Comparison of ENCODE assay signal across 8 cellular contexts in the genomic region with DNA sequence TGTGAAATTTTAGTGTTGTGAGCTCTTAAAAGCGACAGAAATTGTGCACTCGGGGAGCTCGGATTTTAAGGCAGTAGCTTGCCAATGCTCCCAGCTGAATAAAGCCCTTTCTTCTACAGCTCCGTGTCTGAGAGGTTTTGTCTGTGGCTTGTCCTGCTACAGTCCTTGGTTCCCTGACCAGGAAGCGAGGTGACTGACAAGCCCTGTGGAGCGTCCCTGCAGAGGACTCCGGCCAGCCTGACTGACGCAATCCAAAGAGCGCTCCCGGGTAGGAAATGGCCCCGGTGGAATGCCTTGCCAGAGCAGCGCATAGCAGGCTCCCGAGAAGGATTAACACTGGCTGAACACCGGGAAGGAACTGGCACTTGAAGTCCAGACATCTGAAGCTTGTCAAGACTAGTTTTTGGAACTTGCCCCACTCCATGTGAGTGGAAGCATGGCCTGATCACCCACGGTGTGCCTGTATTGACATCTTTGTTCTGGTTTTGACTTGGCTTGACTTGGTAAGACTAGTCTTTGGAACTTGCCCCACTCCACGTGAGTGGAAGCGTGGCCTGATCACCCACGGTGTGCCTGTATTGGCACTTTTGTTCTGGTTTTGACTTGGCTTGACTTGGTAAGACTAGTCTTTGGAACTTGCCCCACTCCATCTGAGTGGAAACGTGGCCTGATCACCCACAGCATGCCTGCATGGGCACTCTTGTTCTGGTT. TPM values are rescaled to one million over a fixed set of nuclear protein-coding genes. Genes with fewer than 3 reads are reported as not detected.
DNase-seq lines count a peak whose midpoint lies in the region; FAIRE-seq and TF ChIP-seq lines count a peak whose summit lies in the region.
"Not testable (repeated sequence)": the region's sequence is repeated elsewhere in the genome, so short reads cannot be mapped to it uniquely, and the experiment has no call there.

No MANE protein-coding gene starts in this region.

- H2BK120ac ChIP-seq in H9 (ENCODE audit: low read depth, low read length, poor library complexity, severe bottlenecking); neuronal stem cell (ENCODE audit: low read depth, low read length): not testable (repeated sequence)

- H3K18ac ChIP-seq in H9 (ENCODE audit: insufficient read length, low read depth, low read length); neuronal stem cell (ENCODE audit: low read length): not testable (repeated sequence)

- H3F3A ChIP-seq in SU-DHL-6 (ENCODE audit: insufficient read depth): not testable (repeated sequence)

- not testable (repeated sequence) for H2BK12ac ChIP-seq in H9 (ENCODE audit: insufficient read length, low read depth, low read length); neuronal stem cell (ENCODE audit: low read length)

- not testable (repeated sequence) for H2BK20ac ChIP-seq in H9 (ENCODE audit: low read depth, low read length, poor library complexity, severe bottlenecking)

- not testable (repeated sequence) for H2BK5ac ChIP-seq in H9 (ENCODE audit: insufficient read length, low read length); neuronal stem cell (ENCODE audit: low read length)

- not testable (repeated sequence) for FAIRE-seq in kidney (lab: Jason Lieb, UNC)

- not testable (repeated sequence) for H3K27me3 ChIP-seq in H9 (ENCODE audit: insufficient read depth, low read length); SU-DHL-6 (ENCODE audit: low read length); neuronal stem cell (ENCODE audit: control insufficient read depth in 3 of 3, insufficient read depth in 3 of 3, low read depth in 1 of 3, low read length in 3 of 3); subcutaneous abdominal adipose tissue (ENCODE audit: control insufficient read depth in 5 of 5, insufficient read depth in 4 of 5, low read length in 5 of 5)

- H3K4me3 Mint-ChIP-seq in H9: peak overlapping the region; percentile 72 to 84

- not testable (repeated sequence) for H3K4ac ChIP-seq in H9 (ENCODE audit: low read depth, low read length); neuronal stem cell (ENCODE audit: low read length)

- peak overlapping the region; percentile 93 to 97 (median 95) for H3K27ac Mint-ChIP-seq in H9

- H3K9me3 ChIP-seq in H9 (ENCODE audit: control insufficient read depth, low read depth, low read length); SU-DHL-6 (ENCODE audit: insufficient read depth, low read length); kidney (ENCODE audit: control insufficient read depth in 1 of 2, low read length in 2 of 2); neuronal stem cell (replicated peaks in 1 of 2; ENCODE audit: control insufficient read depth in 2 of 2, insufficient read depth in 1 of 2, low read depth in 1 of 2, low read length in 2 of 2); subcutaneous abdominal adipose tissue (ENCODE audit: control insufficient read depth in 5 of 5, low read length in 5 of 5): not testable (repeated sequence)

- H4K8ac ChIP-seq in H9 (replicated peaks; ENCODE audit: insufficient read length, low read depth, low read length); neuronal stem cell (ENCODE audit: low read depth, low read length): not testable (repeated sequence)

- H3K4me1 Mint-ChIP-seq in H9: peaks cover 32 to 35% of the 10 kb centered on the region in 2 experiments

- H3K79me2 ChIP-seq in H9 (ENCODE audit: insufficient read depth, low read length): not testable (repeated sequence)
- H3K79me2 ChIP-seq in SU-DHL-6 (ENCODE audit: insufficient read depth, low read length): peaks cover 22% of the 10 kb centered on the region

- no CpG with 5 or more reads among the region's 19 CpGs for WGBS in H9 (ENCODE audit: extremely low coverage, insufficient read length, low lambda C conversion rate)
- no CpG with 5 or more reads among the region's 19 CpGs for WGBS in neuronal stem cell (ENCODE audit: extremely low coverage in 2 of 2, insufficient read length in 2 of 2, insufficient replicate concordance in 1 of 2), 2 donors

- not testable (repeated sequence) for H3K23ac ChIP-seq in H9 (ENCODE audit: insufficient read length, low read depth, low read length); neuronal stem cell (ENCODE audit: low read depth, low read length, poor library complexity)

- H3K4me3 ChIP-seq in SU-DHL-6 (ENCODE audit: insufficient read depth, low read length, poor library complexity, severe bottlenecking): not testable (repeated sequence)
- peak overlapping the region; percentile 57 for H3K4me3 ChIP-seq in epithelial cell of proximal tubule (ENCODE audit: low read depth, low read length)
- peak overlapping the region; percentile 42 to 58 for H3K4me3 ChIP-seq in kidney (ENCODE audit: low read length in 2 of 2)
- H3K4me3 ChIP-seq in neuronal stem cell (ENCODE audit: low read length in 2 of 2): peak overlapping the region in 1 of 2 donors; percentile 12
- H3K4me3 ChIP-seq in subcutaneous abdominal adipose tissue (ENCODE audit: low read depth in 1 of 5, low read length in 5 of 5): peak overlapping the region in 3 of 5 donors; percentile 37 to 51 (median 48)

- H3K9me3 Mint-ChIP-seq in H9: not testable (repeated sequence)

- H3K4me1 ChIP-seq in H9 (ENCODE audit: insufficient read depth, low read length); neuronal stem cell (ENCODE audit: control insufficient read depth in 2 of 2, insufficient read depth in 1 of 2, low read depth in 1 of 2, low read length in 2 of 2): not testable (repeated sequence)
- H3K4me1 ChIP-seq in kidney (ENCODE audit: control insufficient read depth in 1 of 2, insufficient read depth in 1 of 2, low read depth in 1 of 2, low read length in 2 of 2) (peaks cover 32 to 37% of the 10 kb centered on the region in 2 donors), subcutaneous abdominal adipose tissue (ENCODE audit: control insufficient read depth in 5 of 5, insufficient read depth in 5 of 5, low read length in 5 of 5) (peaks cover 13 to 42% (median 37%) of the 10 kb centered on the region in 5 donors)

- peak overlapping the region; percentile 69 for H2AFZ ChIP-seq in H9 (ENCODE audit: low read length)
- H2AFZ ChIP-seq in SU-DHL-6 (ENCODE audit: low read depth, low read length, severe bottlenecking): peak overlapping the region; percentile 43
- H2AFZ ChIP-seq in neuronal stem cell (ENCODE audit: low read length): peak overlapping the region; percentile 87

- not testable (repeated sequence) for H3T11ph ChIP-seq in H9 (ENCODE audit: low read length)

- H3K23me2 ChIP-seq in H9 (ENCODE audit: insufficient read length, low read depth, low read length, poor library complexity, severe bottlenecking): not testable (repeated sequence)

- H3K56ac ChIP-seq in H9 (ENCODE audit: insufficient read length, low read depth, low read length): not testable (repeated sequence)

- H2AK5ac ChIP-seq in H9 (ENCODE audit: insufficient read length, low read length); neuronal stem cell (ENCODE audit: low read depth, low read length): not testable (repeated sequence)

- H3K27ac ChIP-seq in H9 (ENCODE audit: insufficient read length, low read depth, low read length); neuronal stem cell (replicated peaks; ENCODE audit: low read length): not testable (repeated sequence)
- H3K27ac ChIP-seq in SU-DHL-6 (ENCODE audit: low read depth, low read length): peak overlapping the region; percentile 88; the same call in 1 of the 2 replicates
- H3K27ac ChIP-seq in kidney (ENCODE audit: low read depth in 2 of 2, low read length in 2 of 2): peak overlapping the region; percentile 94 to 96
- H3K27ac ChIP-seq in subcutaneous abdominal adipose tissue (ENCODE audit: low read depth, low read length): peak overlapping the region; percentile 97

- not testable (repeated sequence) for H2BK15ac ChIP-seq in H9 (ENCODE audit: low read depth, low read length); neuronal stem cell (ENCODE audit: low read length)

- 0 out of 2 replicates have a peak overlapping the region, but pooled peaks have one; percentile 2 for H3K14ac ChIP-seq in H9 (ENCODE audit: insufficient read depth, low read length)
- H3K14ac ChIP-seq in neuronal stem cell (ENCODE audit: low read length): not testable (repeated sequence)

- H4K91ac ChIP-seq in H9 (ENCODE audit: insufficient read length, low read depth, low read length); neuronal stem cell (ENCODE audit: low read depth, low read length, poor library complexity): not testable (repeated sequence)

- not testable (repeated sequence) for H3K36me3 ChIP-seq in SU-DHL-6 (ENCODE audit: low read length)
- peaks cover 12 to 19% of the 10 kb centered on the region in 2 donors for H3K36me3 ChIP-seq in kidney (ENCODE audit: control insufficient read depth in 1 of 2, insufficient read depth in 2 of 2, low read length in 2 of 2)
- peaks cover 22 to 25% of the 10 kb centered on the region in 2 donors for H3K36me3 ChIP-seq in neuronal stem cell (replicated peaks in 1 of 2; ENCODE audit: control insufficient read depth in 2 of 2, insufficient read depth in 2 of 2, low read length in 2 of 2)
- H3K36me3 ChIP-seq in subcutaneous abdominal adipose tissue (ENCODE audit: control insufficient read depth in 5 of 5, insufficient read depth in 5 of 5, low read length in 5 of 5): peaks cover 0 to 29% (median 19%) of the 10 kb centered on the region in 5 donors

- H3K27me3 Mint-ChIP-seq in H9 (ENCODE audit: low read depth): not testable (repeated sequence)

- H3K4me2 ChIP-seq in H9 (ENCODE audit: insufficient read depth, insufficient read length, low read length); neuronal stem cell (ENCODE audit: insufficient read depth, low read length, poor library complexity, severe bottlenecking): not testable (repeated sequence)
- H3K4me2 ChIP-seq in SU-DHL-6 (ENCODE audit: low read depth, low read length, poor library complexity, severe bottlenecking): peak overlapping the region; percentile 92

- not testable (repeated sequence) for H3K9me2 ChIP-seq in SU-DHL-6 (replicated peaks; ENCODE audit: insufficient read depth, low read length)

- intact Hi-C loops in kidney (cut with DNase I): not testable (repeated sequence)

- not testable (repeated sequence) for H3K79me1 ChIP-seq in H9 (ENCODE audit: insufficient read depth, low read depth, low read length, poor library complexity, severe bottlenecking); neuronal stem cell (ENCODE audit: low read depth, low read length)

- not testable (repeated sequence) for H4K20me1 ChIP-seq in H9 (ENCODE audit: control insufficient read depth, insufficient read depth, insufficient read length); SU-DHL-6 (ENCODE audit: low read depth, low read length)

- not testable (repeated sequence) for TF ChIP-seq CTCF in H9 (conservative IDR thresholded peaks at IDR 0.05); SU-DHL-6 (IDR thresholded peaks at IDR 0.05; ENCODE audit: insufficient read depth, low read length, poor library complexity, severe bottlenecking); epithelial cell of proximal tubule (conservative IDR thresholded peaks at IDR 0.05; ENCODE audit: low read depth, low read length); kidney (IDR thresholded peaks at IDR 0.05; ENCODE audit: borderline replicate concordance, extremely low read depth, insufficient read depth)

- not testable (repeated sequence) for H3K9ac ChIP-seq in H9 (ENCODE audit: extremely low read depth, insufficient read length, low read length); neuronal stem cell (ENCODE audit: low read depth, low read length, poor library complexity)
- peak overlapping the region; percentile 98; the same call in 1 of the 2 replicates for H3K9ac ChIP-seq in SU-DHL-6 (ENCODE audit: low read length)
- peak overlapping the region; percentile 10 to 78 for H3K9ac ChIP-seq in kidney (ENCODE audit: low read length in 2 of 2)
- peak overlapping the region in 1 of 5 donors; percentile 25 for H3K9ac ChIP-seq in subcutaneous abdominal adipose tissue (ENCODE audit: low read length in 5 of 5)

- DNase-seq in C1 segment of cervical spinal cord (lab: John Stamatoyannopoulos, UW) (peak in 9 of 14 donors; percentile 14 to 78 (median 47)), H9 (peak; percentile 80), amniotic epithelial cell (ENCODE audit: low read depth) (peak; percentile 61), epithelial cell of proximal tubule (ENCODE audit: low read depth) (peak; percentile 82)
- DNase-seq in kidney; neuronal stem cell (ENCODE audit: low spot score): not testable (repeated sequence)

- not testable (repeated sequence) for H4K5ac ChIP-seq in H9 (ENCODE audit: insufficient read length, low read depth, low read length)

- peaks cover 20 to 26% (median 24%) of the 10 kb centered on the region in 3 experiments; a peak in 6 of 7 replicates for H3K36me3 Mint-ChIP-seq in H9 (ENCODE audit: insufficient read depth in 1 of 3, low read depth in 3 of 3)

RNA-seq across cellular contexts. Expression of a gene that starts 1.2 kb away (rescaled TPM):
- total RNA-seq in H9 (2021): 72.0 and 76.0 TPM in 2 replicates
- total RNA-seq in epithelial cell of proximal tubule: 54.5 and 80.3 TPM in 2 replicates
- total RNA-seq in kidney: 89.3 TPM
- 39.4 TPM for polyA plus RNA-seq in kidney (ENCODE audit: insufficient read depth, low read depth, low replicate concordance)
- 21.9 TPM for polyA plus RNA-seq in neuronal stem cell (2013, experiment 1 of 2)
- polyA plus RNA-seq in neuronal stem cell (2013, experiment 2 of 2): 21.4 TPM

RNA-seq across cellular contexts. Expression of a gene that starts 23.9 kb away (rescaled TPM):
- total RNA-seq in H9 (2021): not detected in 2 replicates
- total RNA-seq in epithelial cell of proximal tubule: 0.36 and 0.46 TPM in 2 replicates
- 31.3 TPM for total RNA-seq in kidney
- 28.2 TPM for polyA plus RNA-seq in kidney (ENCODE audit: insufficient read depth, low read depth, low replicate concordance)
- not detected for polyA plus RNA-seq in neuronal stem cell (2013, experiment 1 of 2)
- polyA plus RNA-seq in neuronal stem cell (2013, experiment 2 of 2): not detected

RNA-seq across cellular contexts. Expression of a gene that starts 39.6 kb away (rescaled TPM):
- total RNA-seq in H9 (2021) (7.3 and 9.4 TPM in 2 replicates), epithelial cell of proximal tubule (8.7 and 16.3 TPM in 2 replicates), kidney (73.9 TPM)
- 27.8 TPM for polyA plus RNA-seq in kidney (ENCODE audit: insufficient read depth, low read depth, low replicate concordance)
- polyA plus RNA-seq in neuronal stem cell (2013, experiment 1 of 2): 4.6 TPM
- 3.6 TPM for polyA plus RNA-seq in neuronal stem cell (2013, experiment 2 of 2)

Comparison
In these comparisons a context has a peak if more than half of its experiments do, and no peak if none do; other contexts are left out.
1. RNA of a gene that starts 23.9 kb away (total RNA-seq): 31.3 TPM in kidney (single experiment); 0.36 to 0.46 TPM in epithelial cell of proximal tubule and not detected in H9; every median in the first group is over 10 times any median in the second.
2. Peak in every context shown above with its lines, with median percentiles within 50 percentile points of each other: H2AFZ ChIP-seq.